ENCODE assay signal across 36 cellular contexts in genomic region chr4:588351-588849, GRCh38. TPM values are rescaled to one million over a fixed set of nuclear protein-coding genes. Genes with fewer than 3 reads are reported as not detected.
"Had no signal": no experiment of that assay in that cellular context is flagged by ENCODE, and none has a peak within 500 bp of the region (broad histone marks: within the 10 kb centered on the region; RNA-seq: fewer than 3 reads in every experiment).

No MANE protein-coding gene starts in this region.

- H3K4me3 ChIP-seq: gastrocnemius medialis, heart left ventricle, hepatocyte, lung, mucosa of descending colon, ovary, psoas muscle, sigmoid colon, spleen, thoracic aorta, tibial nerve, upper lobe of left lung had no signal

- H3K9me3 ChIP-seq: psoas muscle had no signal

- H2AFZ ChIP-seq: hepatocyte had no signal

- H3K4me3 Mint-ChIP-seq: dendritic cell treated with granulocyte-macrophage colony-stimulating factor and Interleukin-4, amounts not matched to agents 40 ng/mL and 50 ng/mL, for 4 days; endodermal cell; memory B cell; mesothelial cell of epicardium; natural killer cell treated with Interleukin-12 subunit alpha and Interleukin-12 subunit beta and Interleukin-15 and Interleukin-18, amount 100 ng/mL, for 72 hours; neural crest cell; stimulated activated memory B cell treated with anti-CD40 and anti-IgM and Interleukin-4, amounts not matched to agents 10 μg/mL and 1 μg/mL and 100 μg/mL, for 72 hours had no signal

- H3K27ac Mint-ChIP-seq: dendritic cell treated with granulocyte-macrophage colony-stimulating factor and Interleukin-4, amounts not matched to agents 40 ng/mL and 50 ng/mL, for 4 days; endodermal cell; memory B cell; mesothelial cell of epicardium; naive B cell; natural killer cell treated with Interleukin-12 subunit alpha and Interleukin-12 subunit beta and Interleukin-15 and Interleukin-18, amount 100 ng/mL, for 72 hours; stimulated activated memory B cell treated with anti-CD40 and anti-IgM and Interleukin-4, amounts not matched to agents 10 μg/mL and 1 μg/mL and 100 μg/mL, for 72 hours had no signal

- FAIRE-seq: colon, kidney, urothelium cell line had no signal

- H3K4me1 ChIP-seq: gastrocnemius medialis, heart left ventricle, psoas muscle, sigmoid colon, spleen, tibial nerve, upper lobe of left lung had no signal

- DNase-seq: effector CD8-positive, alpha-beta T cell; endodermal cell; foreskin fibroblast; gastrocnemius medialis; heart left ventricle; kidney; mucosa of descending colon; naive B cell; ovary; psoas muscle; right cardiac atrium; sigmoid colon; spleen; stimulated activated CD4-positive, alpha-beta T cell treated with anti-CD3 and anti-CD28 coated beads, Interleukin-4, amount 100 ng/mL, for 4 hours; stimulated activated naive CD8-positive, alpha-beta T cell treated with anti-CD3 and anti-CD28 coated beads, Interleukin-15, Interleukin-2, amounts not matched to agents 100 U/mL and 50 U/mL, for 24 hours; substantia nigra had no signal

- H3K4me2 ChIP-seq: hepatocyte had no signal

- H3K79me2 ChIP-seq: hepatocyte had no signal

- H3K36me3 Mint-ChIP-seq: mesothelial cell of epicardium had no signal

- H3K4me1 Mint-ChIP-seq: endodermal cell; memory B cell; mesothelial cell of epicardium; stimulated activated memory B cell treated with anti-CD40 and anti-IgM and Interleukin-4, amounts not matched to agents 10 μg/mL and 1 μg/mL and 100 μg/mL, for 72 hours had no signal

- H3K27ac ChIP-seq: epithelial cell of prostate, gastrocnemius medialis, heart left ventricle, hepatocyte, ovary, psoas muscle, sigmoid colon, spleen, thoracic aorta, tibial nerve, upper lobe of left lung had no signal

- ATAC-seq: esophagus mucosa; gastrocnemius medialis; heart left ventricle; left lobe of liver; mucosa of descending colon; natural killer cell treated with Interleukin-12 subunit alpha and Interleukin-12 subunit beta and Interleukin-15 and Interleukin-18, amount 100 ng/mL, for 72 hours; psoas muscle; right cardiac atrium; stimulated activated memory B cell treated with anti-CD40 and anti-IgM and Interleukin-4, amounts not matched to agents 10 μg/mL and 1 μg/mL and 100 μg/mL, for 72 hours; stimulated activated naive CD8-positive, alpha-beta T cell treated with anti-CD3 and anti-CD28 coated beads, Interleukin-15, Interleukin-2, amounts not matched to agents 100 U/mL and 50 U/mL, for 24 hours had no signal

- H3K27me3 ChIP-seq: hepatocyte, ovary, tibial nerve, upper lobe of left lung had no signal

- H3K36me3 ChIP-seq: gastrocnemius medialis, heart left ventricle, ovary, sigmoid colon, spleen, thoracic aorta, tibial nerve, upper lobe of left lung had no signal

RNA-seq across cellular contexts. Expression of gene TMEM271, which starts 12.3 kb away (rescaled TPM):
- total RNA-seq: endodermal cell; esophagus mucosa; gastrocnemius medialis; glomerular endothelial cell; heart left ventricle; hepatocyte; kidney; left lobe of liver; liver; lung; mesothelial cell of epicardium; natural killer cell treated with Interleukin-12 subunit alpha and Interleukin-12 subunit beta and Interleukin-15 and Interleukin-18, amount 100 ng/mL, for 72 hours; ovary; psoas muscle; renal cortical epithelial cell; right cardiac atrium; skeletal muscle tissue; spleen; thoracic aorta; tibial nerve; upper lobe of left lung had no signal
- polyA plus RNA-seq: heart left ventricle, hepatocyte, liver, lung, ovary, psoas muscle, right cardiac atrium, spleen had no signal

RNA-seq across cellular contexts. Expression of gene PDE6B, which starts 37.0 kb away (rescaled TPM):
- total RNA-seq: gastrocnemius medialis had no signal
